In genomic region chr15:35566991-35567390, GRCh38 we compare ENCODE assay signal across 20 cellular contexts.
"Had no signal": no experiment of that assay in that cellular context is flagged by ENCODE, and none has a peak within 500 bp of the region (broad histone marks: within the 10 kb centered on the region; RNA-seq: fewer than 3 reads in every experiment).

No MANE protein-coding gene starts in this region.

- H2AFZ ChIP-seq: hepatocyte had no signal

- H3K9me3 ChIP-seq: ovary, right lobe of liver, tibial nerve, uterus had no signal

- DNase-seq: islet precursor cell; mesendoderm; naive thymus-derived CD4-positive, alpha-beta T cell; ovary; right lobe of liver; stimulated activated CD4-positive, alpha-beta T cell treated with anti-CD3 and anti-CD28 coated beads, Interleukin-1b, Interleukin-23, amount 100 ng/mL, for 48 hours; stimulated activated CD4-positive, alpha-beta T cell treated with anti-CD3 and anti-CD28 coated beads, Interleukin-2, amount 100 ng/mL, for 48 hours; stimulated activated CD4-positive, alpha-beta T cell treated with anti-CD3 and anti-CD28 coated beads, Interleukin-4, amount 100 ng/mL, for 4 hours; stimulated activated CD8-positive, alpha-beta memory T cell treated with anti-CD3 and anti-CD28 coated beads, Interleukin-4, amount 100 ng/mL, for 48 hours; stimulated activated naive CD4-positive, alpha-beta T cell treated with Interleukin-2 at 50 U/mL for 16 hours; stimulated activated naive CD8-positive, alpha-beta T cell treated with anti-CD3 and anti-CD28 coated beads, Interleukin-15, amount 100 ng/mL, for 72 hours; substantia nigra; uterus had no signal

- H3K4me3 ChIP-seq: hepatocyte, lung, ovary, right lobe of liver, smooth muscle cell, tibial nerve, uterus had no signal

- H3K4me1 ChIP-seq: right lobe of liver, tibial nerve, uterus had no signal

- H3K27me3 ChIP-seq: hepatocyte, ovary, right lobe of liver, tibial nerve, uterus had no signal

- H3K27ac ChIP-seq: hepatocyte, ovary, right lobe of liver, tibial nerve, uterus had no signal

- H3K4me2 ChIP-seq: hepatocyte, smooth muscle cell had no signal

- H3K79me2 ChIP-seq: hepatocyte had no signal

- ATAC-seq: left lobe of liver; naive thymus-derived CD4-positive, alpha-beta T cell; natural killer cell treated with Interleukin-12 subunit alpha and Interleukin-12 subunit beta and Interleukin-15 and Interleukin-18, amount 100 ng/mL, for 72 hours; right lobe of liver; stimulated activated memory B cell treated with anti-CD40 and anti-IgM and Interleukin-4, amounts not matched to agents 10 μg/mL and 1 μg/mL and 100 μg/mL, for 72 hours; stimulated activated naive CD8-positive, alpha-beta T cell treated with anti-CD3 and anti-CD28 coated beads, Interleukin-15, amount 100 ng/mL, for 72 hours had no signal

- H3K36me3 ChIP-seq: ovary, right lobe of liver, tibial nerve, uterus had no signal
